Comparison of ENCODE assay signal across 29 cellular contexts in the genomic region with DNA sequence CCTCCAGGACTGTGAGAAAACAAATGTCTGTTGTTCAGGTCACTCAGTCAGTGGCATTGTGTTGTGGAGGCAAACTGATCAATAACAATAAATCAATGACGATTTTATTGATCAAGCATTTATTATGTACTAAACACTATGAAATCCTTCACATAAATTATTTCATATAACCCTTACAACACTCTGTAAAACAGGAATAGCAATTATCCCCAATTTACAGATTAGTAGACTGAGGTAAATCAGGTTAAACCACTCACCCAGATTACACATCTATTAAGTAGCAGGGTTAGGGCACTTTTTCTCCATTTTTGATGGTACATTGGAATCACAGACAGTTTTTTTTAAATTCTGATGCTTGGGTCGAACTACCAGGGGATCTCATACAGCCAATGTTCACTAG.
"Had no signal": no experiment of that assay in that cellular context is flagged by ENCODE, and none has a peak within 500 bp of the region (broad histone marks: within the 10 kb centered on the region; RNA-seq: fewer than 3 reads in every experiment).

No MANE protein-coding gene starts in this region.

- H3K4me3 ChIP-seq: stomach, suprapubic skin, testis, thoracic aorta, thyroid gland, tibial artery, tibial nerve, transverse colon, upper lobe of left lung, upper lobe of right lung, uterus, vagina had no signal

- H3K36me3 ChIP-seq: stomach, suprapubic skin, thoracic aorta, thyroid gland, tibial artery, tibial nerve, transverse colon, upper lobe of left lung, upper lobe of right lung, uterus, vagina had no signal

- H3K4me1 Mint-ChIP-seq: stimulated activated effector memory CD8-positive, alpha-beta T cell treated with anti-CD3 and anti-CD28 coated beads, Interleukin-12 subunit alpha, Interleukin-12 subunit beta, amount 100 ng/mL, for 72 hours; stimulated activated memory B cell treated with anti-CD40 and anti-IgM and Interleukin-4, amounts not matched to agents 10 μg/mL and 1 μg/mL and 100 μg/mL, for 72 hours; stimulated activated naive B cell treated with anti-CD40 and anti-IgM and Interleukin-4, amounts not matched to agents 10 μg/mL and 1 μg/mL and 100 μg/mL, for 72 hours; stimulated activated naive CD8-positive, alpha-beta T cell treated with anti-CD3 and anti-CD28 coated beads, Interleukin-15, amount 100 ng/mL, for 72 hours had no signal

- ATAC-seq: stimulated activated effector memory CD8-positive, alpha-beta T cell treated with anti-CD3 and anti-CD28 coated beads, Interleukin-12 subunit alpha, Interleukin-12 subunit beta, amount 100 ng/mL, for 72 hours; stimulated activated memory B cell treated with anti-CD40 and anti-IgM and Interleukin-4, amounts not matched to agents 10 μg/mL and 1 μg/mL and 100 μg/mL, for 72 hours; stimulated activated naive B cell treated with anti-CD40 and anti-IgM and Interleukin-4, amounts not matched to agents 10 μg/mL and 1 μg/mL and 100 μg/mL, for 72 hours; stimulated activated naive CD8-positive, alpha-beta T cell treated with anti-CD3 and anti-CD28 coated beads, Interleukin-15, amount 100 ng/mL, for 72 hours; stimulated activated naive CD8-positive, alpha-beta T cell treated with anti-CD3 and anti-CD28 coated beads, Interleukin-15, Interleukin-2, amounts not matched to agents 100 U/mL and 50 U/mL, for 24 hours; upper lobe of right lung had no signal

- H3K9me3 ChIP-seq: stomach, suprapubic skin, testis, thoracic aorta, thyroid gland, tibial artery, tibial nerve, transverse colon, upper lobe of left lung, upper lobe of right lung, uterus, vagina had no signal

- H3K27ac ChIP-seq: stomach, suprapubic skin, testis, thoracic aorta, thyroid gland, tibial artery, tibial nerve, transverse colon, upper lobe of left lung, upper lobe of right lung, uterus, vagina had no signal

- H3K36me3 Mint-ChIP-seq: stimulated activated effector memory CD8-positive, alpha-beta T cell treated with anti-CD3 and anti-CD28 coated beads, Interleukin-12 subunit alpha, Interleukin-12 subunit beta, amount 100 ng/mL, for 72 hours; stimulated activated memory B cell treated with anti-CD40 and anti-IgM and Interleukin-4, amounts not matched to agents 10 μg/mL and 1 μg/mL and 100 μg/mL, for 72 hours; stimulated activated naive B cell treated with anti-CD40 and anti-IgM and Interleukin-4, amounts not matched to agents 10 μg/mL and 1 μg/mL and 100 μg/mL, for 72 hours; type B pancreatic cell had no signal

- H3K4me1 ChIP-seq: stomach, suprapubic skin, testis, tibial artery, transverse colon, upper lobe of left lung, upper lobe of right lung, uterus, vagina had no signal

- H3K27me3 ChIP-seq: stomach, suprapubic skin, testis, thyroid gland, tibial artery, tibial nerve, transverse colon, upper lobe of left lung, upper lobe of right lung, uterus, vagina had no signal

- FAIRE-seq: urothelium cell line had no signal

- H3K27me3 Mint-ChIP-seq: stimulated activated memory B cell treated with anti-CD40 and anti-IgM and Interleukin-4, amounts not matched to agents 10 μg/mL and 1 μg/mL and 100 μg/mL, for 72 hours; stimulated activated naive B cell treated with anti-CD40 and anti-IgM and Interleukin-4, amounts not matched to agents 10 μg/mL and 1 μg/mL and 100 μg/mL, for 72 hours; stimulated activated naive CD8-positive, alpha-beta T cell treated with anti-CD3 and anti-CD28 coated beads, Interleukin-15, amount 100 ng/mL, for 72 hours; stimulated activated naive CD8-positive, alpha-beta T cell treated with anti-CD3 and anti-CD28 coated beads, Interleukin-15, Interleukin-2, amounts not matched to agents 100 ng/mL and 50 ng/mL, for 24 hours had no signal

- H3K4me3 Mint-ChIP-seq: stimulated activated effector memory CD8-positive, alpha-beta T cell treated with anti-CD3 and anti-CD28 coated beads, Interleukin-12 subunit alpha, Interleukin-12 subunit beta, amount 100 ng/mL, for 72 hours; stimulated activated memory B cell treated with anti-CD40 and anti-IgM and Interleukin-4, amounts not matched to agents 10 μg/mL and 1 μg/mL and 100 μg/mL, for 72 hours; stimulated activated naive B cell treated with anti-CD40 and anti-IgM and Interleukin-4, amounts not matched to agents 10 μg/mL and 1 μg/mL and 100 μg/mL, for 72 hours; stimulated activated naive CD8-positive, alpha-beta T cell treated with anti-CD3 and anti-CD28 coated beads, Interleukin-15, amount 100 ng/mL, for 72 hours; stimulated activated naive CD8-positive, alpha-beta T cell treated with anti-CD3 and anti-CD28 coated beads, Interleukin-15, Interleukin-2, amounts not matched to agents 100 ng/mL and 50 ng/mL, for 24 hours; type B pancreatic cell had no signal

- H3K27ac Mint-ChIP-seq: stimulated activated effector memory CD8-positive, alpha-beta T cell treated with anti-CD3 and anti-CD28 coated beads, Interleukin-12 subunit alpha, Interleukin-12 subunit beta, amount 100 ng/mL, for 72 hours; stimulated activated memory B cell treated with anti-CD40 and anti-IgM and Interleukin-4, amounts not matched to agents 10 μg/mL and 1 μg/mL and 100 μg/mL, for 72 hours; stimulated activated naive B cell treated with anti-CD40 and anti-IgM and Interleukin-4, amounts not matched to agents 10 μg/mL and 1 μg/mL and 100 μg/mL, for 72 hours; stimulated activated naive CD8-positive, alpha-beta T cell treated with anti-CD3 and anti-CD28 coated beads, Interleukin-15, amount 100 ng/mL, for 72 hours; stimulated activated naive CD8-positive, alpha-beta T cell treated with anti-CD3 and anti-CD28 coated beads, Interleukin-15, Interleukin-2, amounts not matched to agents 100 ng/mL and 50 ng/mL, for 24 hours; type B pancreatic cell had no signal

- DNase-seq: stimulated activated CD4-positive, alpha-beta T cell treated with anti-CD3 and anti-CD28 coated beads, Interleukin-2, amount 100 ng/mL, for 48 hours; stimulated activated CD4-positive, alpha-beta T cell treated with anti-CD3 and anti-CD28 coated beads, Interleukin-4, amount 100 ng/mL, for 1 hour; stimulated activated CD4-positive, alpha-beta T cell treated with anti-CD3 and anti-CD28 coated beads, Interleukin-4, amount 100 ng/mL, for 24 hours; stimulated activated CD4-positive, alpha-beta T cell treated with anti-CD3 and anti-CD28 coated beads, Interleukin-4, amount 100 ng/mL, for 4 hours; stimulated activated CD8-positive, alpha-beta memory T cell treated with anti-CD3 and anti-CD28 coated beads, Interleukin-4, amount 100 ng/mL, for 48 hours; stimulated activated naive B cell treated with anti-CD40 and anti-IgM and Interleukin-4, amounts not matched to agents 10 μg/mL and 1 μg/mL and 100 μg/mL, for 72 hours; stimulated activated naive CD4-positive, alpha-beta T cell; stimulated activated naive CD4-positive, alpha-beta T cell treated with Interleukin-2 at 50 U/mL for 16 hours; stimulated activated naive CD8-positive, alpha-beta T cell treated with anti-CD3 and anti-CD28 coated beads, Interleukin-15, amount 100 ng/mL, for 72 hours; stimulated activated naive CD8-positive, alpha-beta T cell treated with anti-CD3 and anti-CD28 coated beads, Interleukin-15, Interleukin-2, amounts not matched to agents 100 U/mL and 50 U/mL, for 24 hours; stomach; substantia nigra; testis; thyroid gland; tibial artery; transverse colon; trophoblast cell; upper lobe of left lung; upper lobe of right lung; uterus had no signal

- H3K9me3 Mint-ChIP-seq: stimulated activated effector memory CD8-positive, alpha-beta T cell treated with anti-CD3 and anti-CD28 coated beads, Interleukin-12 subunit alpha, Interleukin-12 subunit beta, amount 100 ng/mL, for 72 hours; stimulated activated memory B cell treated with anti-CD40 and anti-IgM and Interleukin-4, amounts not matched to agents 10 μg/mL and 1 μg/mL and 100 μg/mL, for 72 hours; stimulated activated naive B cell treated with anti-CD40 and anti-IgM and Interleukin-4, amounts not matched to agents 10 μg/mL and 1 μg/mL and 100 μg/mL, for 72 hours; stimulated activated naive CD8-positive, alpha-beta T cell treated with anti-CD3 and anti-CD28 coated beads, Interleukin-15, Interleukin-2, amounts not matched to agents 100 ng/mL and 50 ng/mL, for 24 hours; type B pancreatic cell had no signal
